ENCODE assay signal across 1 cellular context in genomic region chr6:35392773-35393672, GRCh38.
TF ChIP-seq lines count a peak whose summit lies in the region.

No MANE protein-coding gene starts in this region.

TF ChIP-seq in IMR-90, 13 proteins besides CTCF, POLR2A, EP300 and RAD21:
- TF ChIP-seq SMC3 (IDR thresholded peaks at IDR 0.05; ENCODE audit: low read depth, low read length), result no peak
- no peak for TF ChIP-seq USF2 (IDR thresholded peaks at IDR 0.05; ENCODE audit: low read depth, low read length)
- TF ChIP-seq MAFK (IDR thresholded peaks at IDR 0.05; ENCODE audit: low read depth, low read length), result no peak
- no peak for TF ChIP-seq CEBPB (IDR thresholded peaks at IDR 0.05; ENCODE audit: low read depth, low read length)
- no peak for TF ChIP-seq CHD1 (IDR thresholded peaks at IDR 0.05; ENCODE audit: low read depth, low read length)
- TF ChIP-seq NFE2L2 (IDR thresholded peaks at IDR 0.05; ENCODE audit: low read depth, low read length), result no peak
- TF ChIP-seq RCOR1 (IDR thresholded peaks at IDR 0.05; ENCODE audit: insufficient replicate concordance, low read length), result no peak
- no peak for TF ChIP-seq MAZ (IDR thresholded peaks at IDR 0.05; ENCODE audit: borderline replicate concordance, low read depth, low read length)
- TF ChIP-seq FOS (IDR thresholded peaks at IDR 0.05; ENCODE audit: low read depth, low read length), result no peak
